12 cellular contexts compared by ENCODE assay signal in the genomic region with DNA sequence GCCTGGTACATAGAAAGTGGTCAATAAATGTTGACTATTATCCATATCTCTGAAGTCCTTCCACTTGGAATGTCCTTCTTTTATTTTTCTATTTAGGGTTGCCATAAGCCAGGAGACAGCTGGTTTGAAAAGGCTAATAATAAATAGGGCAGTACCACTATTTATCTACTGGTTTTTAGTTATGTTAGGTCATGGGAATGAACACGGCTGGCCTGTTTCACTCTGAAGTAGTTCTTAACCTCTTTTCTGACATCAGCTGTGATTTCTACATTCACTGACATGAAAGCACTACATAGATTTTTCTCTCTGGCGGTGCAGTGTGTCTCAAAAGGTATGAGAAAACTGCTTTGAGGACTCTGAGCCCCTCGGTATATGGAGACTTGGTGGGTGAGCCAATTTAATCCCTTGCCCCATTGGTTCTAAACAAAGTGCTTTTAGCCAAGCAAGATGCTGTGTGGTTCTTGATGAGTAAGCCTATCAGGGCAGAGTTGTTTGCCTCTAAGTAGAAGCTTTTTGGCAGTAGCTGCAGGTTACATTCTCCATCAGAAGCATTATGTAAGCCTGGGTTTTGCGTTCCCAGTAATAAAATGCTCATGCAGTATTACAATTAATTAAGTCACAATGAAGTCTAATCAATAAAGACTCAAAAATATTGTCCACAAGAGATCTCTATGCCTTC.
A peak's percentile ranks its signal among the peaks of the same experiment; 100 is the strongest.
DNase-seq lines count a peak whose midpoint lies in the region; ATAC-seq and TF ChIP-seq lines count a peak whose summit lies in the region.
"Had no signal": no experiment of that assay in that cellular context is flagged by ENCODE, and none has a peak within 500 bp of the region (broad histone marks: within the 10 kb centered on the region; RNA-seq: fewer than 3 reads in every experiment).

No MANE protein-coding gene starts in this region.

- ATAC-seq in HG03095 (IDR thresholded peaks at IDR 0.05; ENCODE audit: unreplicated experiment): no peak
- ATAC-seq in HG02798 (IDR thresholded peaks at IDR 0.05; ENCODE audit: poor library complexity, unreplicated experiment): no peak
- no peak for ATAC-seq in GM19455 (IDR thresholded peaks at IDR 0.05; ENCODE audit: unreplicated experiment)
- ATAC-seq: PC-3 had no signal

- peak overlapping the region; percentile 55 to 75 (median 59) for H3K27ac Mint-ChIP-seq in nephron

- H3K4me1 Mint-ChIP-seq in nephron: peaks cover 46% of the 10 kb centered on the region

- H3K27me3 Mint-ChIP-seq in nephron (ENCODE audit: low read depth): no peaks in the 10 kb centered on the region

- no peak for TF ChIP-seq CTCF in foreskin fibroblast (IDR thresholded peaks at IDR 0.05; ENCODE audit: low read depth, low read length)
- no peak for TF ChIP-seq CTCF in nephron (IDR thresholded peaks at IDR 0.05; ENCODE audit: unreplicated experiment in 3 of 3)

- peak overlapping the region; percentile 18 for H3K27ac ChIP-seq in angular gyrus (ENCODE audit: low read depth, low read length)

- no peaks in the 10 kb centered on the region for H3K9me3 Mint-ChIP-seq in nephron

- H3K36me3 Mint-ChIP-seq in nephron (ENCODE audit: low read depth): peaks cover 3% of the 10 kb centered on the region

- no peak overlapping the region for H3K4me3 ChIP-seq in foreskin fibroblast (ENCODE audit: low read depth in 1 of 2, low read length in 2 of 2)

- peak overlapping the region in 1 of 3 experiments; percentile 36 for H3K4me3 Mint-ChIP-seq in nephron

- DNase-seq in AG08395 (ENCODE audit: low spot score): peak; percentile 60
- peak; percentile 45 to 72 for DNase-seq in foreskin fibroblast
- no peak for DNase-seq in NCI-H2171 treated with DMSO at 0.1 percent for 48 hours (lab: John Stamatoyannopoulos, UW)
- DNase-seq: activated CD4-positive, alpha-beta T cell treated with anti-CD3 and anti-CD28 coated beads, Interleukin-2, amount 50 U/mL, for 48 hours; activated naive CD4-positive, alpha-beta T cell treated with Interleukin-2 at 50 U/mL for 16 hours; DND-41; PC-3 had no signal
